21 cellular contexts compared by ENCODE assay signal in genomic region chr17:17816240-17816814, GRCh38. TPM values are rescaled to one million over a fixed set of nuclear protein-coding genes. Genes with fewer than 3 reads are reported as not detected.
DNase-seq lines count a peak whose midpoint lies in the region; ATAC-seq and TF ChIP-seq lines count a peak whose summit lies in the region.
"Had no signal": no experiment of that assay in that cellular context is flagged by ENCODE, and none has a peak within 500 bp of the region (broad histone marks: within the 10 kb centered on the region; RNA-seq: fewer than 3 reads in every experiment).

No MANE protein-coding gene starts in this region.

- POLR2A ChIA-PET in RWPE1 (lab: Yijun Ruan, JAX; ENCODE audit: low non-redundant PET): no interaction called here

- no peaks in the 10 kb centered on the region for H3K27me3 ChIP-seq in psoas muscle (ENCODE audit: insufficient read depth in 3 of 3, low read length in 2 of 3)
- H3K27me3 ChIP-seq: ascending aorta, SJSA1 had no signal

- intact Hi-C loops in psoas muscle (cut with DNase I): loop anchor here in 1 of 2 donors (10.0 kb wide), 1 partner anchor 218 kb away; the partner anchor contains the start of genes ATPAF2 and GID4

- CTCF ChIA-PET in RWPE1 (lab: Yijun Ruan, JAX): interaction anchor here (0.7 kb wide), 1 partner anchor 472 kb away, joined by 3 read pairs; no protein-coding TSS in a partner anchor

- DNase-seq in G401 (ENCODE audit: low spot score): peak; percentile 70
- DNase-seq in RWPE1 (ENCODE audit: low spot score): no peak
- no peak for DNase-seq in effector memory CD8-positive, alpha-beta T cell
- DNase-seq in psoas muscle: no peak
- no peak for DNase-seq in stimulated activated CD4-positive, alpha-beta T cell treated with anti-CD3 and anti-CD28 coated beads, Interleukin-2, amount 100 ng/mL, for 24 hours
- DNase-seq: activated CD8-positive, alpha-beta T cell treated with anti-CD3 and anti-CD28 coated beads for 36 hours; activated naive CD4-positive, alpha-beta T cell treated with anti-CD3 and anti-CD28 coated beads for 36 hours; activated T-cell treated with anti-CD3 and anti-CD28 coated beads, Interleukin-2, amount 50 U/mL, for 1 hour; cortex of kidney; DND-41; islet precursor cell; mammary epithelial cell; naive thymus-derived CD8-positive, alpha-beta T cell; NCI-H1105 treated with DMSO at 0.1 percent for 48 hours; PC-3; stimulated activated CD4-positive, alpha-beta T cell treated with anti-CD3 and anti-CD28 coated beads, Interleukin-4, amount 100 ng/mL, for 4 hours; T-helper 2 cell had no signal

- TF ChIP-seq CTCF in RWPE1 (conservative IDR thresholded peaks at IDR 0.05; ENCODE audit: low read depth) (no peak), psoas muscle (IDR thresholded peaks at IDR 0.05) (no peak)

- peak overlapping the region in 1 of 2 donors; percentile 45 for H3K4me3 Mint-ChIP-seq in effector memory CD8-positive, alpha-beta T cell
- H3K4me3 Mint-ChIP-seq: activated CD8-positive, alpha-beta T cell treated with anti-CD3 and anti-CD28 coated beads for 36 hours; activated naive CD4-positive, alpha-beta T cell treated with anti-CD3 and anti-CD28 coated beads for 36 hours had no signal

- H3K36me3 Mint-ChIP-seq in effector memory CD8-positive, alpha-beta T cell (ENCODE audit: insufficient read depth): peaks cover 91% of the 10 kb centered on the region

- WGBS in psoas muscle, 3 donors: 69 to 85% (median 69%) methylated on average over 22 of the region's 22 CpGs

- no peak for ATAC-seq in effector memory CD8-positive, alpha-beta T cell (replicated peaks)
- ATAC-seq in psoas muscle (no peak), GM21529 (IDR thresholded peaks at IDR 0.05; ENCODE audit: unreplicated experiment) (no peak), HG03571 (IDR thresholded peaks at IDR 0.05; ENCODE audit: unreplicated experiment) (no peak)
- ATAC-seq: activated CD8-positive, alpha-beta T cell treated with anti-CD3 and anti-CD28 coated beads for 36 hours; naive thymus-derived CD8-positive, alpha-beta T cell; PC-3 had no signal

- no peaks in the 10 kb centered on the region for H3K9me3 Mint-ChIP-seq in effector memory CD8-positive, alpha-beta T cell
- H3K9me3 Mint-ChIP-seq: activated CD8-positive, alpha-beta T cell treated with anti-CD3 and anti-CD28 coated beads for 36 hours; activated naive CD4-positive, alpha-beta T cell treated with anti-CD3 and anti-CD28 coated beads for 36 hours; naive thymus-derived CD8-positive, alpha-beta T cell had no signal

- peaks cover 3 to 80% of the 10 kb centered on the region in 2 donors for H3K36me3 ChIP-seq in psoas muscle (ENCODE audit: insufficient read depth in 1 of 2, low read depth in 1 of 2)

- no peaks in the 10 kb centered on the region for H3K9me3 ChIP-seq in psoas muscle
- H3K9me3 ChIP-seq: ascending aorta, SJSA1 had no signal

- H3K4me1 Mint-ChIP-seq in effector memory CD8-positive, alpha-beta T cell (ENCODE audit: low read depth in 2 of 2): peaks cover 14 to 21% of the 10 kb centered on the region in 2 donors

- H3K27me3 Mint-ChIP-seq in effector memory CD8-positive, alpha-beta T cell: no peaks in the 10 kb centered on the region
- H3K27me3 Mint-ChIP-seq: activated CD8-positive, alpha-beta T cell treated with anti-CD3 and anti-CD28 coated beads for 36 hours; naive thymus-derived CD8-positive, alpha-beta T cell had no signal

- peaks cover 65% of the 10 kb centered on the region for H3K4me1 ChIP-seq in psoas muscle
- H3K4me1 ChIP-seq: ascending aorta had no signal

- H3K27ac Mint-ChIP-seq in effector memory CD8-positive, alpha-beta T cell: peak overlapping the region; percentile 60 to 78
- H3K27ac Mint-ChIP-seq: activated naive CD4-positive, alpha-beta T cell treated with anti-CD3 and anti-CD28 coated beads for 36 hours had no signal

- H3K27ac ChIP-seq in RWPE1: peak overlapping the region; percentile 97
- H3K27ac ChIP-seq in psoas muscle: peak overlapping the region; percentile 23
- H3K27ac ChIP-seq: ascending aorta, SJSA1 had no signal

- no peak overlapping the region for H3K4me3 ChIP-seq in psoas muscle
- H3K4me3 ChIP-seq: ascending aorta, SJSA1 had no signal

- in situ Hi-C loops in G401 (cut with HindIII; ENCODE audit: low sequenced_read_pairs): no loop called here

RNA-seq across cellular contexts. Expression of gene SREBF1, which starts 20.5 kb away (rescaled TPM):
- 116 and 155 TPM in 2 replicates for total RNA-seq in G401 (2014; rRNA removed; shearing (Covaris generic))
- 10 to 100 TPM; 16.1 to 43.0 (median 31.1) TPM for total RNA-seq in psoas muscle
- 10 to 100 TPM in 2 of 3 donors, 1 to 10 TPM in 1; 6.2 to 19.2 (median 17.7) TPM for polyA plus RNA-seq in psoas muscle
